Comparison of ENCODE assay signal across 19 cellular contexts in the genomic region with DNA sequence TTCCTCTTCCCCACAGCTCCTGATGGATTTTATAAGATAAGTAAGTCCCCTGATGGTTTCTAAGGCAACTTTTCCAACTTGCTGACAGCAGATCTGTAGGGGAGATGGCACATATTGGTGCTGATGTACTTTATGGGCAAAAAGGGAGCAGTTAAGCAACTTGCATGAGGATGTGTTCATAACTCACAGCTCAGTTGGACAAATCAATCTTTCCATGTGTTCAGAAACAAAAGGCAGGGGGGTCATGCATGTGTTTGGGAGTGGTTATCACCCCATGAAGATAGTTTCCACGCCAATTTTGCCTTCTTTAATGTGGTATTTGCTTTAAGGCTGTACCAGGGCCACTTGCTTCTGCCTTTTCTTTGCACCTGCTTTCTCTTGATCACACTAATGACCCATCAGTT. TPM values are rescaled to one million over a fixed set of nuclear protein-coding genes. Genes with fewer than 3 reads are reported as not detected.
DNase-seq lines count a peak whose midpoint lies in the region; ATAC-seq and TF ChIP-seq lines count a peak whose summit lies in the region.
"Had no signal": no experiment of that assay in that cellular context is flagged by ENCODE, and none has a peak within 500 bp of the region (broad histone marks: within the 10 kb centered on the region; RNA-seq: fewer than 3 reads in every experiment).

No MANE protein-coding gene starts in this region.

- H3K27me3 ChIP-seq in BE2C (no peaks in the 10 kb centered on the region), DOHH2 (ENCODE audit: control insufficient read depth, low read length) (peaks cover 13% of the 10 kb centered on the region), WERI-Rb-1 (ENCODE audit: insufficient read depth, low read depth, severe bottlenecking) (no peaks in the 10 kb centered on the region)

- peaks cover 67% of the 10 kb centered on the region for H3K27me3 Mint-ChIP-seq in nephron (ENCODE audit: low read depth)

- H3F3A ChIP-seq in DOHH2 (ENCODE audit: control insufficient read depth, insufficient read depth): no peaks in the 10 kb centered on the region; the same call in 1 of the 2 replicates

- peak overlapping the region in 2 of 3 experiments; percentile 13 to 44 for H3K27ac Mint-ChIP-seq in nephron
- H3K27ac Mint-ChIP-seq: activated CD4-positive, alpha-beta T cell treated with anti-CD3 and anti-CD28 coated beads, Interleukin-2, amount 10 ng/mL, durations not matched to agents 7 days and 5 days; activated CD8-positive, alpha-beta memory T cell treated with anti-CD3 and anti-CD28 coated beads, Interleukin-2, amount 10 ng/mL, durations not matched to agents 7 days and 5 days; CD4-positive, alpha-beta T cell; H9; natural killer cell had no signal

- H3K4me3 Mint-ChIP-seq in nephron: no peak overlapping the region
- H3K4me3 Mint-ChIP-seq: activated CD4-positive, alpha-beta T cell treated with anti-CD3 and anti-CD28 coated beads, Interleukin-2, amount 10 ng/mL, durations not matched to agents 7 days and 5 days; activated CD8-positive, alpha-beta memory T cell treated with anti-CD3 and anti-CD28 coated beads, Interleukin-2, amount 10 ng/mL, durations not matched to agents 7 days and 5 days; CD4-positive, alpha-beta T cell; H9; natural killer cell had no signal

- H3K27ac ChIP-seq in DOHH2 (ENCODE audit: low read depth, low read length): no peak overlapping the region
- H3K27ac ChIP-seq in SK-N-MC: no peak overlapping the region
- H3K27ac ChIP-seq in WERI-Rb-1: no peak overlapping the region
- H3K27ac ChIP-seq: hepatocyte, spleen had no signal

- peaks cover 45% of the 10 kb centered on the region for H3K4me1 Mint-ChIP-seq in nephron

- DNase-seq in BE2C: no peak
- DNase-seq in SK-N-MC (ENCODE audit: low read depth, low spot score): no peak
- no peak for DNase-seq in WERI-Rb-1
- no peak for DNase-seq in DMS 273 treated with DMSO at 0.1 percent for 48 hours (lab: John Stamatoyannopoulos, UW)
- DNase-seq: activated CD4-positive, alpha-beta T cell treated with anti-CD3 and anti-CD28 coated beads, Interleukin-2, amount 10 ng/mL, durations not matched to agents 7 days and 5 days; activated CD8-positive, alpha-beta memory T cell treated with anti-CD3 and anti-CD28 coated beads, Interleukin-2, amount 10 ng/mL, durations not matched to agents 7 days and 5 days; activated naive CD4-positive, alpha-beta T cell; activated T-cell treated with anti-CD3 and anti-CD28 coated beads, Interleukin-2, amount 50 U/mL, for 48 hours; CD4-positive, alpha-beta T cell; H9; natural killer cell; NCI-H1417 treated with DMSO at 0.1 percent for 48 hours; spleen; T1000 had no signal

- H3K4me1 ChIP-seq in BE2C (peaks cover 27% of the 10 kb centered on the region), DOHH2 (ENCODE audit: control insufficient read depth, low read length) (peaks cover 42% of the 10 kb centered on the region)

- ATAC-seq in GM19035 (IDR thresholded peaks at IDR 0.05; ENCODE audit: unreplicated experiment): no peak
- ATAC-seq: activated CD8-positive, alpha-beta memory T cell treated with anti-CD3 and anti-CD28 coated beads, Interleukin-2, amount 10 ng/mL, durations not matched to agents 7 days and 5 days; left lobe of liver; natural killer cell had no signal

- H3K9me3 Mint-ChIP-seq in nephron: no peaks in the 10 kb centered on the region
- H3K9me3 Mint-ChIP-seq: activated CD4-positive, alpha-beta T cell treated with anti-CD3 and anti-CD28 coated beads, Interleukin-2, amount 10 ng/mL, durations not matched to agents 7 days and 5 days; CD4-positive, alpha-beta T cell; H9; natural killer cell had no signal

- no peaks in the 10 kb centered on the region for H4K20me1 ChIP-seq in DOHH2 (ENCODE audit: control insufficient read depth, insufficient read depth, low read depth, low read length)

- no peaks in the 10 kb centered on the region for H3K9me2 ChIP-seq in DOHH2 (replicated peaks; ENCODE audit: control insufficient read depth, low read length)

- H3K36me3 ChIP-seq in BE2C (peaks cover 4% of the 10 kb centered on the region; the same call in 1 of the 2 replicates), DOHH2 (ENCODE audit: control insufficient read depth, low read length) (no peaks in the 10 kb centered on the region), SK-N-MC (ENCODE audit: insufficient read depth, low read length) (no peaks in the 10 kb centered on the region), WERI-Rb-1 (no peaks in the 10 kb centered on the region)
- H3K36me3 ChIP-seq: spleen had no signal

- no peaks in the 10 kb centered on the region for H3K79me2 ChIP-seq in DOHH2 (ENCODE audit: control insufficient read depth, low read length)
- H3K79me2 ChIP-seq: hepatocyte had no signal

- no peaks in the 10 kb centered on the region for H3K36me3 Mint-ChIP-seq in nephron (ENCODE audit: low read depth)
- H3K36me3 Mint-ChIP-seq: activated CD8-positive, alpha-beta memory T cell treated with anti-CD3 and anti-CD28 coated beads, Interleukin-2, amount 10 ng/mL, durations not matched to agents 7 days and 5 days; natural killer cell had no signal

- peak overlapping the region; percentile 43 for H3K4me2 ChIP-seq in DOHH2 (ENCODE audit: low read length)
- H3K4me2 ChIP-seq: hepatocyte had no signal

- no peaks in the 10 kb centered on the region for H3K9me3 ChIP-seq in BE2C
- no peaks in the 10 kb centered on the region for H3K9me3 ChIP-seq in DOHH2 (ENCODE audit: control insufficient read depth, insufficient read depth, low read length)
- H3K9me3 ChIP-seq in SK-N-MC (ENCODE audit: low read depth, low read length): no peaks in the 10 kb centered on the region
- no peaks in the 10 kb centered on the region for H3K9me3 ChIP-seq in WERI-Rb-1 (ENCODE audit: severe bottlenecking)
- H3K9me3 ChIP-seq: spleen had no signal

- no peak for TF ChIP-seq CTCF in BE2C (IDR thresholded peaks at IDR 0.05; ENCODE audit: low read depth, low read length)
- no peak for TF ChIP-seq CTCF in DOHH2 (IDR thresholded peaks at IDR 0.05; ENCODE audit: low read depth, low read length, poor library complexity, severe bottlenecking)
- TF ChIP-seq CTCF in nephron (IDR thresholded peaks at IDR 0.05; ENCODE audit: unreplicated experiment in 3 of 3): no peak
- no peak for TF ChIP-seq CTCF in WERI-Rb-1 (IDR thresholded peaks at IDR 0.05; ENCODE audit: low read depth, low read length)

- H3K9ac ChIP-seq in SK-N-MC (ENCODE audit: insufficient read length): no peak overlapping the region

- H3K4me3 ChIP-seq in BE2C (ENCODE audit: low read depth, low read length): peak overlapping the region; percentile 10; the same call in 1 of the 2 replicates
- H3K4me3 ChIP-seq in DOHH2 (ENCODE audit: low read length): no peak overlapping the region
- peak overlapping the region; percentile 55 for H3K4me3 ChIP-seq in SK-N-MC
- H3K4me3 ChIP-seq in WERI-Rb-1 (ENCODE audit: low read depth, low read length): no peak overlapping the region
- H3K4me3 ChIP-seq: hepatocyte, spleen had no signal

RNA-seq across cellular contexts. Expression of a gene that starts 6.1 kb away (rescaled TPM):
- polyA plus RNA-seq in BE2C (2012; ENCODE audit: insufficient read depth, insufficient read length, low read depth): 31.0 TPM

Comparison
In these comparisons a context has a peak if more than half of its experiments do, and no peak if none do; other contexts are left out.
1. H3K4me3 ChIP-seq: peak in BE2C (single experiment) and SK-N-MC (single experiment); none in DOHH2 (single experiment) and WERI-Rb-1 (single experiment).